Comparison of ENCODE assay signal across 13 cellular contexts in genomic region chr6:153167026-153167891, GRCh38. TPM values are rescaled to one million over a fixed set of nuclear protein-coding genes. Genes with fewer than 3 reads are reported as not detected.
A peak's percentile ranks its signal among the peaks of the same experiment; 100 is the strongest.
DNase-seq lines count a peak whose midpoint lies in the region; ATAC-seq, FAIRE-seq and TF ChIP-seq lines count a peak whose summit lies in the region.
"Had no signal": no experiment of that assay in that cellular context is flagged by ENCODE, and none has a peak within 500 bp of the region (broad histone marks: within the 10 kb centered on the region; RNA-seq: fewer than 3 reads in every experiment).

No MANE protein-coding gene starts in this region.

- H3K4me3 Mint-ChIP-seq in astrocyte (ENCODE audit: unreplicated experiment): no peak overlapping the region
- H3K4me3 Mint-ChIP-seq in glutamatergic neuron (ENCODE audit: unreplicated experiment): no peak overlapping the region

- TF ChIP-seq CTCF in astrocyte (IDR thresholded peaks at IDR 0.05; ENCODE audit: insufficient read depth, low read depth, low read length) (no peak), glutamatergic neuron (IDR thresholded peaks at IDR 0.05; ENCODE audit: partially characterized antibody, unreplicated experiment) (no peak)

- no peaks in the 10 kb centered on the region for H3K9me3 ChIP-seq in astrocyte (ENCODE audit: insufficient read depth, low read depth, low read length)
- H3K9me3 ChIP-seq: BLaER1 treated with 17β-estradiol and CSF1 and Interleukin-3, amounts not matched to agents 10 nM and 100 nM; upper lobe of right lung had no signal

- H3K27me3 ChIP-seq in ACC112 (ENCODE audit: insufficient read depth, low read length) (no peaks in the 10 kb centered on the region), astrocyte (ENCODE audit: insufficient read depth, low read length) (no peaks in the 10 kb centered on the region)
- H3K27me3 ChIP-seq: BLaER1 treated with 17β-estradiol and CSF1 and Interleukin-3, amounts not matched to agents 10 nM and 100 nM; upper lobe of right lung had no signal

- H2AFZ ChIP-seq in ACC112 (ENCODE audit: low read length, unreplicated experiment) (peak overlapping the region; percentile 27), astrocyte (ENCODE audit: low read depth, low read length) (peak overlapping the region; percentile 40)

- peak overlapping the region; percentile 58 for H3K9ac ChIP-seq in astrocyte (ENCODE audit: low read length)
- H3K9ac ChIP-seq: BLaER1 treated with 17β-estradiol and CSF1 and Interleukin-3, amounts not matched to agents 10 nM and 100 nM had no signal

- FAIRE-seq in astrocyte (lab: Jason Lieb, UNC): peak; percentile 50
- FAIRE-seq: frontal cortex had no signal

- peak overlapping the region; percentile 94 for H3K27ac ChIP-seq in ACC112 (ENCODE audit: low read depth, low read length)
- H3K27ac ChIP-seq in astrocyte (ENCODE audit: low read depth, low read length): peak overlapping the region; percentile 85
- H3K27ac ChIP-seq: upper lobe of right lung had no signal

- H3K36me3 Mint-ChIP-seq in astrocyte (ENCODE audit: low read depth, unreplicated experiment) (no peaks in the 10 kb centered on the region), glutamatergic neuron (ENCODE audit: unreplicated experiment) (no peaks in the 10 kb centered on the region)

- H3K4me1 ChIP-seq in ACC112 (ENCODE audit: control insufficient read depth, insufficient read depth, low read length, unreplicated experiment) (peaks cover 47% of the 10 kb centered on the region), astrocyte (ENCODE audit: insufficient read depth, low read length) (peaks cover 8% of the 10 kb centered on the region)
- H3K4me1 ChIP-seq: upper lobe of right lung had no signal

- H3K27me3 Mint-ChIP-seq in astrocyte (ENCODE audit: low read depth, unreplicated experiment): no peaks in the 10 kb centered on the region
- H3K27me3 Mint-ChIP-seq in glutamatergic neuron (ENCODE audit: unreplicated experiment): peaks cover 4% of the 10 kb centered on the region

- H3K27ac Mint-ChIP-seq in astrocyte (ENCODE audit: unreplicated experiment) (peak overlapping the region; percentile 83), glutamatergic neuron (ENCODE audit: unreplicated experiment) (no peak overlapping the region)

- H3K9me3 Mint-ChIP-seq in astrocyte (ENCODE audit: unreplicated experiment): no peaks in the 10 kb centered on the region
- H3K9me3 Mint-ChIP-seq in glutamatergic neuron (ENCODE audit: unreplicated experiment): peaks cover 9% of the 10 kb centered on the region

- H3K79me2 ChIP-seq in ACC112 (ENCODE audit: control insufficient read depth, insufficient read depth, low read length, unreplicated experiment) (no peaks in the 10 kb centered on the region), astrocyte (ENCODE audit: insufficient read depth, low read length) (no peaks in the 10 kb centered on the region)

- H3K4me3 ChIP-seq in ACC112 (ENCODE audit: low read depth, low read length): peak overlapping the region; percentile 61
- H3K4me3 ChIP-seq in astrocyte (ENCODE audit: insufficient read depth, low read depth, low read length): peak overlapping the region; percentile 39
- H3K4me3 ChIP-seq: BLaER1 treated with 17β-estradiol and CSF1 and Interleukin-3, amounts not matched to agents 10 nM and 100 nM; upper lobe of right lung had no signal

- no peak for ATAC-seq in GM18858 (IDR thresholded peaks at IDR 0.05; ENCODE audit: unreplicated experiment)
- ATAC-seq: upper lobe of right lung had no signal

- no peaks in the 10 kb centered on the region for H3K36me3 ChIP-seq in ACC112 (ENCODE audit: insufficient read depth, low read length)
- H3K36me3 ChIP-seq in astrocyte (ENCODE audit: insufficient read depth, low read length): no peaks in the 10 kb centered on the region
- H3K36me3 ChIP-seq: BLaER1 treated with 17β-estradiol and CSF1 and Interleukin-3, amounts not matched to agents 10 nM and 100 nM; upper lobe of right lung had no signal

- H3K4me1 Mint-ChIP-seq in astrocyte (ENCODE audit: low read depth, unreplicated experiment) (peaks cover 19% of the 10 kb centered on the region), glutamatergic neuron (ENCODE audit: low read depth, unreplicated experiment) (peaks cover 9% of the 10 kb centered on the region)

- no peaks in the 10 kb centered on the region for H4K20me1 ChIP-seq in astrocyte (ENCODE audit: insufficient read depth, low read length)
- H4K20me1 ChIP-seq: BLaER1 treated with 17β-estradiol and CSF1 and Interleukin-3, amounts not matched to agents 10 nM and 100 nM had no signal

- peak overlapping the region; percentile 82 for H3K4me2 ChIP-seq in astrocyte (ENCODE audit: low read length)

- peak; percentile 47 for DNase-seq in HPDE6-E6E7 (ENCODE audit: extremely low spot score)
- peak; percentile 87 for DNase-seq in astrocyte (ENCODE audit: low read depth)
- peak; percentile 29 for DNase-seq in hepatic stellate cell (ENCODE audit: low spot score)
- no peak for DNase-seq in NOMO-1 treated with DMSO at 0.1 percent for 48 hours (lab: John Stamatoyannopoulos, UW; ENCODE audit: unreplicated experiment)
- DNase-seq in glutamatergic neuron: no peak
- DNase-seq in stimulated activated CD4-positive, alpha-beta T cell treated with anti-CD3 and anti-CD28 coated beads, Interleukin-4, amount 100 ng/mL, for 1 hour: no peak
- DNase-seq: activated naive CD4-positive, alpha-beta T cell; NCI-H524; upper lobe of right lung had no signal

RNA-seq across cellular contexts. Expression of gene RGS17, which starts 36.2 kb away (rescaled TPM):
- total RNA-seq in astrocyte (3.4 and 3.7 TPM in 2 replicates), glutamatergic neuron (ENCODE audit: unreplicated experiment) (11.5 TPM)

Comparison
In these comparisons a context has a peak if more than half of its experiments do, and no peak if none do; other contexts are left out.
1. DNase-seq: peak in HPDE6-E6E7 (single experiment), astrocyte (single experiment) and hepatic stellate cell (single experiment); none in NOMO-1 treated with DMSO at 0.1 percent for 48 hours (single experiment), glutamatergic neuron (single experiment) and stimulated activated CD4-positive, alpha-beta T cell treated with anti-CD3 and anti-CD28 coated beads, Interleukin-4, amount 100 ng/mL, for 1 hour (single experiment).